Comparison of ENCODE assay signal across 39 cellular contexts in the genomic region with DNA sequence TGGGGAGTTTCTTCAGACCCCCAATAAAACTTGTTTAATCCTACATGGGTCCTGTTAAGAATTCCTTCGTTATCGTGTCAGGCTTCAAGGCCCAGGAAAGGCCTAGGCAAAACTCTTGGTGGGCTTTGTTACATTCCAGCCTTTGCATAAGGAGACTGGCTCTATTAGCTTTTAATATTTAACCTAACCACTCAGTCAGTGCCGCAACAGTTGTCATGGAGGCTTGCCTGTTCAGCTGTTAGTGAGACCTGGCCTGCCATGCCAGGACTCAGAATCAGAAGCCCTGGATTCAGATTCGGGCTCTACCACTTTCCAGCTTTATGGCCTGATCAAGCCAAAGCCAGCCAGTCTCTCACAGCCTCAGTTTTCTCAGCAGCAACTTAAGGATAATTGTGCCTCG. TPM values are rescaled to one million over a fixed set of nuclear protein-coding genes. Genes with fewer than 3 reads are reported as not detected.
"Had no signal": no experiment of that assay in that cellular context is flagged by ENCODE, and none has a peak within 500 bp of the region (broad histone marks: within the 10 kb centered on the region; RNA-seq: fewer than 3 reads in every experiment).

No MANE protein-coding gene starts in this region.

- H3K27me3 ChIP-seq: adrenal gland, body of pancreas, colonic mucosa, dorsolateral prefrontal cortex, gastroesophageal sphincter, left lung, testis, transverse colon had no signal

- H3K27ac Mint-ChIP-seq: activated CD4-positive, alpha-beta memory T cell treated with anti-CD3 and anti-CD28 coated beads for 36 hours; activated CD4-positive, alpha-beta T cell treated with anti-CD3 and anti-CD28 coated beads, Interleukin-2, amount 10 ng/mL, durations not matched to agents 24 days and 14 days; activated naive CD4-positive, alpha-beta T cell treated with anti-CD3 and anti-CD28 coated beads for 36 hours; activated naive CD8-positive, alpha-beta T cell treated with anti-CD3 and anti-CD28 coated beads for 36 hours; activated T-helper 1 cell treated with anti-CD3 and anti-CD28 coated beads, Interleukin-12 subunit alpha, Interleukin-12 subunit beta, Interleukin-2, Interleukin-4 antibody, amounts not matched to agents 30 ng/mL and 10 ng/mL and 1 ng/mL, durations not matched to agents 14 hours and 24 hours and 36 hours; effector memory CD8-positive, alpha-beta T cell; immature natural killer cell; nephron progenitor cell; T-helper 1 cell treated with Interleukin-12 subunit alpha and Interleukin-12 subunit beta and Interleukin-4 antibody, amounts not matched to agents 30 μg/mL and 1 μg/mL, for 36 hours had no signal

- H3K4me3 Mint-ChIP-seq: activated CD4-positive, alpha-beta memory T cell treated with anti-CD3 and anti-CD28 coated beads for 36 hours; activated CD4-positive, alpha-beta T cell treated with anti-CD3 and anti-CD28 coated beads, Interleukin-2, amount 10 ng/mL, durations not matched to agents 24 days and 14 days; activated naive CD4-positive, alpha-beta T cell treated with anti-CD3 and anti-CD28 coated beads for 36 hours; activated naive CD8-positive, alpha-beta T cell treated with anti-CD3 and anti-CD28 coated beads for 36 hours; activated T-helper 1 cell treated with anti-CD3 and anti-CD28 coated beads, Interleukin-12 subunit alpha, Interleukin-12 subunit beta, Interleukin-2, Interleukin-4 antibody, amounts not matched to agents 30 ng/mL and 10 ng/mL and 1 ng/mL, durations not matched to agents 14 hours and 24 hours and 36 hours; effector memory CD8-positive, alpha-beta T cell; immature natural killer cell; nephron progenitor cell; T-helper 1 cell treated with Interleukin-12 subunit alpha and Interleukin-12 subunit beta and Interleukin-4 antibody, amounts not matched to agents 30 μg/mL and 1 μg/mL, for 36 hours had no signal

- H3K36me3 ChIP-seq: adrenal gland, colonic mucosa, gastroesophageal sphincter, left lung, lower lobe of right lung, transverse colon had no signal

- H3K9me3 Mint-ChIP-seq: activated CD4-positive, alpha-beta memory T cell treated with anti-CD3 and anti-CD28 coated beads for 36 hours; activated CD4-positive, alpha-beta T cell treated with anti-CD3 and anti-CD28 coated beads, Interleukin-2, amount 10 ng/mL, durations not matched to agents 24 days and 14 days; activated naive CD4-positive, alpha-beta T cell treated with anti-CD3 and anti-CD28 coated beads for 36 hours; activated naive CD8-positive, alpha-beta T cell treated with anti-CD3 and anti-CD28 coated beads for 36 hours; activated T-helper 1 cell treated with anti-CD3 and anti-CD28 coated beads, Interleukin-12 subunit alpha, Interleukin-12 subunit beta, Interleukin-2, Interleukin-4 antibody, amounts not matched to agents 30 ng/mL and 10 ng/mL and 1 ng/mL, durations not matched to agents 14 hours and 24 hours and 36 hours; effector memory CD8-positive, alpha-beta T cell; immature natural killer cell; nephron progenitor cell; T-helper 1 cell treated with Interleukin-12 subunit alpha and Interleukin-12 subunit beta and Interleukin-4 antibody, amounts not matched to agents 30 μg/mL and 1 μg/mL, for 36 hours had no signal

- H3K27ac ChIP-seq: adrenal gland, body of pancreas, colonic mucosa, dorsolateral prefrontal cortex, gastroesophageal sphincter, left lung, lower lobe of right lung, parathyroid adenoma, testis, transverse colon had no signal

- H3K4me3 ChIP-seq: adrenal gland, body of pancreas, colonic mucosa, dorsolateral prefrontal cortex, gastroesophageal sphincter, left lung, lower lobe of right lung, testis, transverse colon had no signal

- H3K36me3 Mint-ChIP-seq: activated CD4-positive, alpha-beta memory T cell treated with anti-CD3 and anti-CD28 coated beads for 36 hours; activated naive CD8-positive, alpha-beta T cell treated with anti-CD3 and anti-CD28 coated beads for 36 hours; immature natural killer cell had no signal

- ATAC-seq: body of pancreas; effector memory CD8-positive, alpha-beta T cell; gastroesophageal sphincter; left lung; lower lobe of right lung; right cardiac atrium; stimulated activated naive CD8-positive, alpha-beta T cell treated with anti-CD3 and anti-CD28 coated beads, Interleukin-15, Interleukin-2, amounts not matched to agents 100 U/mL and 50 U/mL, for 24 hours had no signal

- H3K9me3 ChIP-seq: adrenal gland, body of pancreas, colonic mucosa, gastroesophageal sphincter, left lung, lower lobe of right lung, testis, transverse colon had no signal

- H3K27me3 Mint-ChIP-seq: activated naive CD8-positive, alpha-beta T cell treated with anti-CD3 and anti-CD28 coated beads for 36 hours had no signal

- H3K4me1 ChIP-seq: adrenal gland, colonic mucosa, left lung, lower lobe of right lung, parathyroid adenoma, testis, transverse colon had no signal

- H3K79me2 ChIP-seq: parathyroid adenoma had no signal

- DNase-seq: activated CD4-positive, alpha-beta memory T cell treated with anti-CD3 and anti-CD28 coated beads for 36 hours; activated CD4-positive, alpha-beta T cell treated with anti-CD3 and anti-CD28 coated beads, Interleukin-2, amount 10 ng/mL, durations not matched to agents 24 days and 14 days; activated CD4-positive, CD25-positive, alpha-beta regulatory T cell treated with anti-CD3 and anti-CD28 coated beads, Interleukin-2, amount 50 U/mL, for 72 hours; activated CD8-positive, alpha-beta memory T cell treated with anti-CD3 and anti-CD28 coated beads, Interleukin-2, amount 50 U/mL, for 4 hours; activated effector memory CD4-positive, alpha-beta T cell treated with anti-CD3 and anti-CD28 coated beads, Interleukin-2, amount 50 U/mL, for 16 hours; activated naive CD4-positive, alpha-beta T cell treated with anti-CD3 and anti-CD28 coated beads for 36 hours; activated naive CD8-positive, alpha-beta T cell treated with anti-CD3 and anti-CD28 coated beads for 36 hours; activated T-cell treated with anti-CD3 and anti-CD28 coated beads, Interleukin-2, amount 50 U/mL, for 1 hour; adrenal gland; aorta; body of pancreas; cerebellar nuclear complex; colonic mucosa; dorsolateral prefrontal cortex; effector memory CD8-positive, alpha-beta T cell; head of caudate nucleus; hypothalamus; immature natural killer cell; left lung; lower lobe of right lung; mesenchymal stem cell; nephron progenitor cell; nucleus accumbens; right cardiac atrium; stimulated activated CD4-positive, alpha-beta T cell treated with anti-CD3 and anti-CD28 coated beads, Interleukin-12 subunit alpha, Interleukin-12 subunit beta, amount 100 ng/mL, for 4 hours; stimulated activated CD4-positive, alpha-beta T cell treated with anti-CD3 and anti-CD28 coated beads, Interleukin-4, amount 100 ng/mL, for 1 hour; stimulated activated naive CD8-positive, alpha-beta T cell treated with anti-CD3 and anti-CD28 coated beads, Interleukin-15, Interleukin-2, amounts not matched to agents 100 U/mL and 50 U/mL, for 24 hours; T-helper 9 cell; testis; transverse colon had no signal

- H2AFZ ChIP-seq: parathyroid adenoma had no signal

RNA-seq across cellular contexts. Expression of a gene that starts 57.9 kb away (rescaled TPM):
- total RNA-seq: activated CD4-positive, alpha-beta memory T cell treated with anti-CD3 and anti-CD28 coated beads for 36 hours; activated CD4-positive, alpha-beta T cell treated with anti-CD3 and anti-CD28 coated beads, Interleukin-2, amount 10 ng/mL, durations not matched to agents 24 days and 14 days; activated CD8-positive, alpha-beta memory T cell treated with anti-CD3 and anti-CD28 coated beads for 36 hours; activated naive CD4-positive, alpha-beta T cell treated with anti-CD3 and anti-CD28 coated beads for 36 hours; activated naive CD8-positive, alpha-beta T cell treated with anti-CD3 and anti-CD28 coated beads for 36 hours; activated T-helper 1 cell treated with anti-CD3 and anti-CD28 coated beads, Interleukin-12 subunit alpha, Interleukin-12 subunit beta, Interleukin-2, Interleukin-4 antibody, amounts not matched to agents 30 ng/mL and 10 ng/mL and 1 ng/mL, durations not matched to agents 14 hours and 24 hours and 36 hours; endothelial cell of umbilical vein; fibroblast of lung; fibroblast of villous mesenchyme; pulmonary artery endothelial cell had no signal
- polyA plus RNA-seq: endothelial cell of umbilical vein, immature natural killer cell had no signal
